21 cellular contexts compared by ENCODE assay signal in genomic region chr3:29581311-29581710, GRCh38.
DNase-seq lines count a peak whose midpoint lies in the region; ATAC-seq, FAIRE-seq and TF ChIP-seq lines count a peak whose summit lies in the region.
"Had no signal": no experiment of that assay in that cellular context is flagged by ENCODE, and none has a peak within 500 bp of the region (broad histone marks: within the 10 kb centered on the region; RNA-seq: fewer than 3 reads in every experiment).

No MANE protein-coding gene starts in this region.

- FAIRE-seq in HepG2 (lab: Jason Lieb, UNC) = no peak
- FAIRE-seq: RCC 7860 had no signal

- H3K36me3 ChIP-seq in SK-N-SH (replicated peaks in 1 of 2; ENCODE audit: control insufficient read depth in 1 of 2, insufficient read depth in 2 of 2, low read length in 1 of 2) (no peaks in the 10 kb centered on the region), SJCRH30 (no peaks in the 10 kb centered on the region), HepG2 (replicated peaks in 1 of 2; ENCODE audit: control insufficient read depth in 1 of 2, insufficient read depth in 2 of 2, low read length in 2 of 2) (no peaks in the 10 kb centered on the region)
- H3K36me3 ChIP-seq: BE2C had no signal

- TF ChIP-seq RAD21 in SK-N-SH (IDR thresholded peaks at IDR 0.05; ENCODE audit: low read length) = no peak
- TF ChIP-seq RAD21 in HepG2 (CRISPR knock-in tag; IDR thresholded peaks at IDR 0.05) = no peak

- H3K9ac ChIP-seq in SK-N-SH = no peak overlapping the region
- no peak overlapping the region for H3K9ac ChIP-seq in HepG2 (ENCODE audit: insufficient read depth, low read depth, low read length)
- H3K9ac ChIP-seq: KMS-11 had no signal

- intact Hi-C loops in HepG2 (cut with micrococcal nuclease; ENCODE audit: unreplicated experiment) = no loop called here

- H3K9me3 ChIP-seq in SK-N-SH = no peaks in the 10 kb centered on the region
- H3K9me3 ChIP-seq in SJCRH30 (replicated peaks) = no peaks in the 10 kb centered on the region
- H3K9me3 ChIP-seq in HepG2 (ENCODE audit: low read length) = no peaks in the 10 kb centered on the region
- H3K9me3 ChIP-seq: BE2C had no signal

- no peak for TF ChIP-seq CTCF in SK-N-SH (IDR thresholded peaks at IDR 0.05)
- no peak for TF ChIP-seq CTCF in HepG2 (CRISPR knock-in tag; IDR thresholded peaks at IDR 0.05)

- POLR2A ChIA-PET in SK-N-SH (lab: Yijun Ruan, JAX) = no interaction called here
- POLR2A ChIA-PET in HepG2 (lab: Yijun Ruan, JAX) = no interaction called here

- peak; percentile 33; the same call in 1 of the 3 replicates for ATAC-seq in SK-N-SH treated with all-trans-retinoic acid at 6 μM for 48 hours
- ATAC-seq in HepG2 = no peak
- ATAC-seq: Right ventricle myocardium inferior had no signal

- in situ Hi-C loops in HepG2 (cut with HindIII; ENCODE audit: extremely low pct_ligation_motif_present, low pct_unique_long_range_greater_than_20kb) = no loop called here

- no peak for TF ChIP-seq POLR2A in HepG2 (IDR thresholded peaks at IDR 0.05; ENCODE audit: insufficient read depth in 1 of 2, low read depth in 2 of 2, low read length in 2 of 2)

- H2AFZ ChIP-seq in SK-N-SH (ENCODE audit: low read depth) = no peak overlapping the region
- no peak overlapping the region for H2AFZ ChIP-seq in HepG2 (ENCODE audit: low read length)

- WGBS in SK-N-SH (ENCODE audit: low lambda C conversion rate) = 80% methylated on average over 1 of the region's 1 CpG
- 4% methylated on average over 1 of the region's 1 CpG for WGBS in HepG2 (ENCODE audit: low lambda C conversion rate)

- peaks cover 40% of the 10 kb centered on the region for H3K79me2 ChIP-seq in SK-N-SH (ENCODE audit: insufficient read depth)
- H3K79me2 ChIP-seq in HepG2 (ENCODE audit: insufficient read depth, low read length) = no peaks in the 10 kb centered on the region

- H3K27ac ChIP-seq in SK-N-SH (ENCODE audit: low read depth in 2 of 2, low read length in 1 of 2) = peak overlapping the region in 1 of 2 experiments; percentile 86; a peak in 2 of 4 replicates
- H3K27ac ChIP-seq in SJCRH30 = no peak overlapping the region
- H3K27ac ChIP-seq in HepG2 (ENCODE audit: extremely low read length, insufficient read depth, low read length) = no peak overlapping the region
- H3K27ac ChIP-seq: HL-60, KMS-11 had no signal

- CTCF ChIA-PET in SK-N-SH (lab: Yijun Ruan, JAX) = no interaction called here
- CTCF ChIA-PET in HepG2 (lab: Yijun Ruan, JAX; ENCODE audit: low intra/inter-chr PET ratio, low total read pairs) = no interaction called here

- H3F3A ChIP-seq in SK-N-SH (replicated peaks; ENCODE audit: insufficient read depth) = no peaks in the 10 kb centered on the region

- H3K4me2 ChIP-seq in SK-N-SH (no peak overlapping the region), HepG2 (ENCODE audit: low read depth, low read length) (no peak overlapping the region)
- H3K4me2 ChIP-seq: KMS-11 had no signal

- H3K9me2 ChIP-seq in SK-N-SH = no peaks in the 10 kb centered on the region

- H3K4me1 ChIP-seq in SK-N-SH (ENCODE audit: control insufficient read depth in 1 of 2, insufficient read depth in 2 of 2, low read depth in 1 of 2, low read length in 1 of 2) = peaks cover 0 to 38% of the 10 kb centered on the region in 2 experiments; a peak in 2 of 4 replicates
- H3K4me1 ChIP-seq in SJCRH30 = no peaks in the 10 kb centered on the region
- H3K4me1 ChIP-seq in HepG2 (ENCODE audit: insufficient read depth, low read length) = no peaks in the 10 kb centered on the region

- H4K20me1 ChIP-seq in SK-N-SH (ENCODE audit: insufficient read depth) (0 out of 2 replicates have a peak, but pooled peaks cover 10% of the 10 kb centered on the region), HepG2 (ENCODE audit: insufficient read depth, low read length) (no peaks in the 10 kb centered on the region)

- BruUV-seq in HepG2 (replicated peaks; lab: Mats Ljungman, UMichigan) = no TSS peak

- no peak overlapping the region for H3K4me3 ChIP-seq in SK-N-SH (ENCODE audit: low read depth in 2 of 2, low read length in 1 of 2)
- H3K4me3 ChIP-seq in SJCRH30 = no peak overlapping the region
- H3K4me3 ChIP-seq in HepG2 (replicated peaks in 1 of 3; ENCODE audit: insufficient read depth in 1 of 3, low read depth in 2 of 3, low read length in 3 of 3) = no peak overlapping the region

- H3K27me3 ChIP-seq in SK-N-SH (ENCODE audit: insufficient read depth) (no peaks in the 10 kb centered on the region), SJCRH30 (no peaks in the 10 kb centered on the region), HepG2 (ENCODE audit: control insufficient read depth in 1 of 2, insufficient read depth in 2 of 2, low read length in 2 of 2) (no peaks in the 10 kb centered on the region)
- H3K27me3 ChIP-seq: BE2C had no signal

- TF ChIP-seq EP300 in SK-N-SH (IDR thresholded peaks at IDR 0.05; ENCODE audit: borderline replicate concordance in 1 of 2, low read depth in 1 of 2, low read length in 1 of 2) = no peak
- no peak for TF ChIP-seq EP300 in HepG2 (IDR thresholded peaks at IDR 0.05; ENCODE audit: low read depth in 2 of 2, low read length in 2 of 2)
- TF ChIP-seq EP300 in HepG2 (CRISPR knock-in tag; IDR thresholded peaks at IDR 0.05; ENCODE audit: borderline replicate concordance) = no peak

- DNase-seq in SK-N-SH (no peak), NCI-H69 (lab: John Stamatoyannopoulos, UW) (peak; percentile 12), glomerular visceral epithelial cell (ENCODE audit: extremely low spot score) (peak; percentile 6), nucleus accumbens (lab: John Stamatoyannopoulos, UW) (no peak), SJCRH30 (no peak), HepG2 (ENCODE audit: low spot score) (no peak)
- DNase-seq in effector CD4-positive, alpha-beta T cell = no peak
- DNase-seq: 8988T, BE2C, EL, H7, NCI-H1105, NCI-H146, NCI-H2029, NCI-H524 treated with DMSO at 0.1 percent for 48 hours, SW 1271 had no signal

TF ChIP-seq in SK-N-SH treated with all-trans-retinoic acid at 6 μM for 48 hours, 23 proteins besides CTCF, POLR2A, EP300 and RAD21 (continues in another document):
- TF ChIP-seq ZNF8 (CRISPR knock-in tag; IDR thresholded peaks at IDR 0.05) = no peak
- no peak for TF ChIP-seq ZFP30 (CRISPR knock-in tag; IDR thresholded peaks at IDR 0.05)
- no peak for TF ChIP-seq TCF4 (CRISPR knock-in tag; IDR thresholded peaks at IDR 0.05; ENCODE audit: borderline replicate concordance)
- TF ChIP-seq ZNF565 (CRISPR knock-in tag; conservative IDR thresholded peaks at IDR 0.05; ENCODE audit: low read depth) = no peak
- TF ChIP-seq PPARA (CRISPR knock-in tag; IDR thresholded peaks at IDR 0.05; ENCODE audit: borderline replicate concordance) = no peak

TF ChIP-seq in SK-N-SH, 30 proteins besides CTCF, POLR2A, EP300 and RAD21 (continues in another document):
- TF ChIP-seq NFIC (IDR thresholded peaks at IDR 0.05; ENCODE audit: borderline replicate concordance) (no peak), IRF3 (IDR thresholded peaks at IDR 0.05; ENCODE audit: low read depth, low read length) (no peak), JUND (IDR thresholded peaks at IDR 0.05) (no peak), POLR2AphosphoS5 (IDR thresholded peaks at IDR 0.05; ENCODE audit: low read depth, low read length) (no peak), TEAD4 (IDR thresholded peaks at IDR 0.05; ENCODE audit: borderline replicate concordance, insufficient read depth) (no peak), PBX3 (IDR thresholded peaks at IDR 0.05) (no peak), TCF12 (IDR thresholded peaks at IDR 0.05) (no peak)

TF ChIP-seq in HepG2, 621 proteins besides CTCF, POLR2A, EP300 and RAD21 (continues in another document):
- no peak for TF ChIP-seq NFE2L2 (IDR thresholded peaks at IDR 0.05; ENCODE audit: low read length)
- no peak for TF ChIP-seq ZNF597 (CRISPR knock-in tag; IDR thresholded peaks at IDR 0.05)
- no peak for TF ChIP-seq MIXL1 (CRISPR knock-in tag; IDR thresholded peaks at IDR 0.05)
- no peak for TF ChIP-seq AGO1 (IDR thresholded peaks at IDR 0.05; ENCODE audit: low read depth, low read length, poor library complexity, severe bottlenecking)
- TF ChIP-seq ZNF773 (CRISPR knock-in tag; IDR thresholded peaks at IDR 0.05; ENCODE audit: borderline replicate concordance) = no peak
- TF ChIP-seq HMGXB3 (CRISPR knock-in tag; IDR thresholded peaks at IDR 0.05; ENCODE audit: borderline replicate concordance) = no peak
- TF ChIP-seq RNF2 (conservative IDR thresholded peaks at IDR 0.05; ENCODE audit: low read depth) = no peak

Comparison
In these comparisons a context has a peak if more than half of its experiments do, and no peak if none do; other contexts are left out.
1. DNase-seq: peak in NCI-H69 (single experiment) and glomerular visceral epithelial cell (single experiment); none in SK-N-SH (single experiment), nucleus accumbens (0 of 56), SJCRH30 (0 of 2), HepG2 (single experiment) and effector CD4-positive, alpha-beta T cell (single experiment).